In the genomic region with DNA sequence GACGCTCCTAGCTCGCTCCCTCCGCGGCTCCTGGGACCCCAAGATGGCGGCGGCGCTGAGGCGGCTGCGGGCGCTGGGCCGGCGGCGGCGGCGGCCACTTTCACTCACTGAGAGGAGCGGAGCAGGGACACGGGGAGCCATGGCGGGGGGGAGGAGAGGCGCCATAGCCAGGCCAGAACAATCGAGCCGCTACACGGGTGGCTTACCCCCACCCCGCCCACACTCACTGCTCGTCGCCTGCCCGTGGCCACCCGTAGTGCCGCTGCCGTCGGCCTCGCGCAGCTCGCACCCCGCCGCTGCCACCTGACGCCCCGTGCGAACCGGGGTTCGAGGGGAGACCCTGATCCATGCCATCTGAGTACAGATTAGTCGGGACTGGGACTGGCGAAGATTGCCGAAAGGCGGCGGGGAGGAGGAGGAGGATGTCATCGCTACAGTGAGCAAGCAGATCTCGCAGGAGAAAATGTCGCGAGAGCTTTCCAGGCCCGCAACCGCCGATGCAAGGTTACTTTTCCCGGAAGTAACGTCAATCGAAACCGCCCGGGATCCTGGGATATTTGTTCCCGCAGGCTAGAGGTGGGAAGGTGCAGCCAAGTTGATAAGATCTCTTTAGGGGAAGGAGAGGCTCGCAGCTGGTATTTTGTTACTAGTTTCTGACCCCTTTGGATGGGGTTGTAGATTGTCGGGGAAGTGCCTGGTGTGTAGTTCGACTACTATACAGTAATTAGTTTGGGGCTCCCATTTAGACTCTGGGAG, we compare ENCODE assay signal across 8 cellular contexts. TPM values are rescaled to one million over a fixed set of nuclear protein-coding genes. Genes with fewer than 3 reads are reported as not detected.
A peak's percentile ranks its signal among the peaks of the same experiment; 100 is the strongest.
DNase-seq lines count a peak whose midpoint lies in the region; ATAC-seq and TF ChIP-seq lines count a peak whose summit lies in the region.

A gene with protein sequence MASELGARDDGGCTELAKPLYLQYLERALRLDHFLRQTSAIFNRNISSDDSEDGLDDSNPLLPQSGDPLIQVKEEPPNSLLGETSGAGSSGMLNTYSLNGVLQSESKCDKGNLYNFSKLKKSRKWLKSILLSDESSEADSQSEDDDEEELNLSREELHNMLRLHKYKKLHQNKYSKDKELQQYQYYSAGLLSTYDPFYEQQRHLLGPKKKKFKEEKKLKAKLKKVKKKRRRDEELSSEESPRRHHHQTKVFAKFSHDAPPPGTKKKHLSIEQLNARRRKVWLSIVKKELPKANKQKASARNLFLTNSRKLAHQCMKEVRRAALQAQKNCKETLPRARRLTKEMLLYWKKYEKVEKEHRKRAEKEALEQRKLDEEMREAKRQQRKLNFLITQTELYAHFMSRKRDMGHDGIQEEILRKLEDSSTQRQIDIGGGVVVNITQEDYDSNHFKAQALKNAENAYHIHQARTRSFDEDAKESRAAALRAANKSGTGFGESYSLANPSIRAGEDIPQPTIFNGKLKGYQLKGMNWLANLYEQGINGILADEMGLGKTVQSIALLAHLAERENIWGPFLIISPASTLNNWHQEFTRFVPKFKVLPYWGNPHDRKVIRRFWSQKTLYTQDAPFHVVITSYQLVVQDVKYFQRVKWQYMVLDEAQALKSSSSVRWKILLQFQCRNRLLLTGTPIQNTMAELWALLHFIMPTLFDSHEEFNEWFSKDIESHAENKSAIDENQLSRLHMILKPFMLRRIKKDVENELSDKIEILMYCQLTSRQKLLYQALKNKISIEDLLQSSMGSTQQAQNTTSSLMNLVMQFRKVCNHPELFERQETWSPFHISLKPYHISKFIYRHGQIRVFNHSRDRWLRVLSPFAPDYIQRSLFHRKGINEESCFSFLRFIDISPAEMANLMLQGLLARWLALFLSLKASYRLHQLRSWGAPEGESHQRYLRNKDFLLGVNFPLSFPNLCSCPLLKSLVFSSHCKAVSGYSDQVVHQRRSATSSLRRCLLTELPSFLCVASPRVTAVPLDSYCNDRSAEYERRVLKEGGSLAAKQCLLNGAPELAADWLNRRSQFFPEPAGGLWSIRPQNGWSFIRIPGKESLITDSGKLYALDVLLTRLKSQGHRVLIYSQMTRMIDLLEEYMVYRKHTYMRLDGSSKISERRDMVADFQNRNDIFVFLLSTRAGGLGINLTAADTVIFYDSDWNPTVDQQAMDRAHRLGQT (N-terminal part only) (minus strand): TSS at position 165 of the 756 bp plus-strand sequence. CDS start 19,970 bp downstream, outside the sequence.

- in situ Hi-C loops in GM13976 (cut with MboI; ENCODE audit: low sequenced_read_pairs, unreplicated experiment), result no loop called here

- no peaks in the 10 kb centered on the region for H3K27me3 Mint-ChIP-seq in T-helper 17 cell

- no peaks in the 10 kb centered on the region for H3K27me3 ChIP-seq in prostate gland (replicated peaks; ENCODE audit: insufficient read depth)

- peak; percentile 63 for ATAC-seq in HG02884 (IDR thresholded peaks at IDR 0.05; ENCODE audit: unreplicated experiment)
- ATAC-seq in T-helper 17 cell, result peak; percentile 83
- peak; percentile 96 for ATAC-seq in left ventricle myocardium superior

- peaks cover 12% of the 10 kb centered on the region for H3K4me1 Mint-ChIP-seq in T-helper 17 cell

- H3K36me3 Mint-ChIP-seq in T-helper 17 cell (ENCODE audit: low read depth), result no peaks in the 10 kb centered on the region

- peak; percentile 14 for TF ChIP-seq POLR2A in prostate gland (IDR thresholded peaks at IDR 0.05)

- H3K27ac Mint-ChIP-seq in T-helper 17 cell, result peak within 1 kb of the TSS; percentile 98

- H3K36me3 ChIP-seq in prostate gland (no peaks in the 10 kb centered on the region), urinary bladder (ENCODE audit: insufficient read depth) (no peaks in the 10 kb centered on the region)

- DNase-seq in GM13976 (ENCODE audit: low spot score) (peak; percentile 94), NCI-H1694 treated with DMSO at 0.1 percent for 48 hours (lab: John Stamatoyannopoulos, UW) (peak; percentile 93), T-helper 17 cell (peak; percentile 85 to 94 (median 87)), amygdala (lab: John Stamatoyannopoulos, UW) (peak; percentile 76 to 99 (median 95)), left ventricle myocardium superior (peak; percentile 97), prostate gland (ENCODE audit: low spot score) (peak; percentile 98)

- intact Hi-C loops in left ventricle myocardium superior (cut with micrococcal nuclease) (loop anchor here (5.0 kb wide), 1 partner anchor 116 kb away; a partner anchor contains a TSS), prostate gland (cut with DNase I) (loop anchor here (5.0 to 10.0 kb wide), 2 partner anchors 116 to 211 kb away; a partner anchor contains a TSS)

- under 1% methylated on average over 39 of the region's 61 CpGs for WGBS in prostate gland
- under 1% methylated on average over 61 of the region's 61 CpGs for WGBS in urinary bladder

- no peak for TF ChIP-seq CTCF in GM13976 (IDR thresholded peaks at IDR 0.05; ENCODE audit: borderline replicate concordance, control extremely low read depth, extremely low read depth, insufficient read depth, missing control alignments)
- TF ChIP-seq CTCF in prostate gland (IDR thresholded peaks at IDR 0.05), result peak in 1 of 4 experiments; percentile 17

- H3K9me3 ChIP-seq in T-helper 17 cell (ENCODE audit: control insufficient read depth, low read length, poor library complexity, severe bottlenecking) (no peaks in the 10 kb centered on the region), prostate gland (no peaks in the 10 kb centered on the region)

- H3K4me3 ChIP-seq in prostate gland (peak within 1 kb of the TSS; percentile 96 to 98), urinary bladder (ENCODE audit: low read depth, low read length) (peak within 1 kb of the TSS; percentile 95)

- peak within 1 kb of the TSS; percentile 94 for H3K4me3 Mint-ChIP-seq in T-helper 17 cell

- H3K27ac ChIP-seq in prostate gland (peak within 1 kb of the TSS; percentile 100), urinary bladder (ENCODE audit: low read depth) (peak within 1 kb of the TSS; percentile 98)

- no peaks in the 10 kb centered on the region for H3K4me1 ChIP-seq in prostate gland (replicated peaks)
- peaks cover 2% of the 10 kb centered on the region for H3K4me1 ChIP-seq in urinary bladder (ENCODE audit: insufficient read depth)

RNA-seq across cellular contexts. Expression of the gene that starts here (rescaled TPM):
- total RNA-seq in T-helper 17 cell (10 to 100 TPM; 28.5 to 37.5 TPM), left ventricle myocardium superior (10.6 TPM), prostate gland (10 to 100 TPM; 23.0 to 51.2 TPM), urinary bladder (36.6 TPM)
- 16.1 TPM for polyA plus RNA-seq in urinary bladder

Comparison
In these comparisons a context has a peak if more than half of its experiments do, and no peak if none do; other contexts are left out.
1. Peak in every context shown above with its lines: DNase-seq, ATAC-seq, H3K4me3 ChIP-seq and H3K27ac ChIP-seq.